ENCODE assay signal across 8 cellular contexts in the genomic region with DNA sequence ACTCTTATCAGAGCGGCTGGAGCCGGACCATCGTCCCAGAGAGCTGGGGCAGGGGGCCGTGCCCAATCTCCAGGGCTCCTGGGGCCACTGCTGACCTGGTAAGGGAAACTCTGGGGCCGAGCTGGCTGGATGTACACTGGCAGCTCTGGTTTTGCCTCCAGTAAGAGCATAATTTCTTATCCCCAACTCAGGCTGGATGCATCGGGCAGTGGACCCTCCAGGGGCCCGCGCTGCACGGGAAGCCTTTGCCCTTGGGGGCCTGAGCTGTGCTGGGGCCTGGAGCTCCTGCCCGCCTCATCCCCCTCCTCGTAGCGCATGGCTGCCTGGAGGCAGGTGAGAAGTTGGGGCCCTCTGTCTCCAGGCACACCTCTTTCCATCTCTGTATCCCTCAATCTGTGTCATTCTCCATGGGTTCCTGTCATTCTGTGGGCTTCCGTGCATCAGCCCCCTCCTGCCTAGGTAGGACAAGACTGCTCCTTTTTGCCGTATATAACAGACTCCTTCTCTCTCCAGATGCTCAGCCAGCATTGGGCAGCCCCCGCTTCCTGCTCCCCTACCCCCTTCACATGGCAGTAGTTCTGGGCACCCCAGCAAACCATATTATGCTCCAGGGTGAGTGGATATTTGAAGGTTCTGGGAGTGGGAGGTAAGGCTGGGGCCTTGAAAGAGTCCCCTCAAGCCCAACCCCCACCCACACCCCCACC. TPM values are rescaled to one million over a fixed set of nuclear protein-coding genes. Genes with fewer than 3 reads are reported as not detected.
A peak's percentile ranks its signal among the peaks of the same experiment; 100 is the strongest.
DNase-seq lines count a peak whose midpoint lies in the region; ATAC-seq and TF ChIP-seq lines count a peak whose summit lies in the region.

No MANE protein-coding gene starts in this region.

- in situ Hi-C loops in astrocyte of the spinal cord (cut with HindIII; ENCODE audit: low sequenced_read_pairs): no loop called here

- no peak for ATAC-seq in right lobe of liver

- TF ChIP-seq CTCF in astrocyte of the spinal cord (IDR thresholded peaks at IDR 0.05; ENCODE audit: low read depth, low read length) (no peak), right lobe of liver (IDR thresholded peaks at IDR 0.05) (no peak), tibial nerve (IDR thresholded peaks at IDR 0.05) (no peak)

- H3K36me3 ChIP-seq in right lobe of liver (peaks cover 0 to 37% (median 16%) of the 10 kb centered on the region in 4 donors), tibial nerve (peaks cover 0 to 51% (median 16%) of the 10 kb centered on the region in 3 donors)

- H3K4me1 Mint-ChIP-seq in activated T-cell treated with anti-CD3 and anti-CD28 coated beads, Interleukin-2, amount 50 U/mL, for 24 hours (ENCODE audit: low read depth): peaks cover 51% of the 10 kb centered on the region

- H3K27ac ChIP-seq in right lobe of liver (peak overlapping the region in 2 of 3 donors; percentile 99), tibial nerve (peak overlapping the region; percentile 88 to 97 (median 94))

- DNase-seq in activated T-cell treated with anti-CD3 and anti-CD28 coated beads, Interleukin-2, amount 50 U/mL, for 24 hours: no peak
- DNase-seq in activated T-cell treated with anti-CD3 and anti-CD28 coated beads for 4 hours (no peak), astrocyte of the spinal cord (ENCODE audit: low read depth, low spot score) (no peak), right lobe of liver (peak in 2 of 3 donors; percentile 36 to 50), tibial nerve (ENCODE audit: low spot score in 2 of 2) (no peak), NAMALWA (ENCODE audit: low spot score) (no peak), NCI-H526 treated with DMSO at 0.1 percent for 48 hours (lab: John Stamatoyannopoulos, UW) (no peak), HuH-7.5 (ENCODE audit: low spot score) (no peak)

- no peak for TF ChIP-seq POLR2A in right lobe of liver (IDR thresholded peaks at IDR 0.05)
- no peak for TF ChIP-seq POLR2A in tibial nerve (IDR thresholded peaks at IDR 0.05)

- intact Hi-C loops in right lobe of liver (cut with DNase I): no loop called here

- H3K27me3 ChIP-seq in right lobe of liver (no peaks in the 10 kb centered on the region), tibial nerve (no peaks in the 10 kb centered on the region)

- peaks cover 79% of the 10 kb centered on the region for H3K36me3 Mint-ChIP-seq in activated T-cell treated with anti-CD3 and anti-CD28 coated beads, Interleukin-2, amount 50 U/mL, for 24 hours (ENCODE audit: low read depth)

- peak overlapping the region; percentile 97 for H3K4me3 Mint-ChIP-seq in activated T-cell treated with anti-CD3 and anti-CD28 coated beads, Interleukin-2, amount 50 U/mL, for 24 hours

- TF ChIP-seq EP300 in tibial nerve (IDR thresholded peaks at IDR 0.05): no peak

- no peaks in the 10 kb centered on the region for H3K9me3 Mint-ChIP-seq in activated T-cell treated with anti-CD3 and anti-CD28 coated beads, Interleukin-2, amount 50 U/mL, for 24 hours

- H3K27ac Mint-ChIP-seq in activated T-cell treated with anti-CD3 and anti-CD28 coated beads, Interleukin-2, amount 50 U/mL, for 24 hours: peak overlapping the region; percentile 100

- H3K4me1 ChIP-seq in right lobe of liver: peaks cover 0 to 19% (median 8%) of the 10 kb centered on the region in 4 donors
- H3K4me1 ChIP-seq in tibial nerve: peaks cover 0 to 41% (median 16%) of the 10 kb centered on the region in 4 donors

- H3K9me3 ChIP-seq in right lobe of liver (no peaks in the 10 kb centered on the region), tibial nerve (no peaks in the 10 kb centered on the region)

- H3K4me3 ChIP-seq in astrocyte of the spinal cord (ENCODE audit: low read depth, low read length): peak overlapping the region; percentile 59
- peak overlapping the region; percentile 73 to 98 (median 81) for H3K4me3 ChIP-seq in right lobe of liver
- peak overlapping the region in 3 of 4 donors; percentile 59 to 77 (median 63) for H3K4me3 ChIP-seq in tibial nerve

- 90% methylated on average over 2 of the region's 15 CpGs for WGBS in right lobe of liver (ENCODE audit: insufficient coverage, low coverage, low lambda C conversion rate, missing lambda C conversion rate)
- 69 to 80% methylated on average over 10 to 14 of the region's 15 CpGs for WGBS in tibial nerve, 2 donors

- H3K27me3 Mint-ChIP-seq in activated T-cell treated with anti-CD3 and anti-CD28 coated beads, Interleukin-2, amount 50 U/mL, for 24 hours: no peaks in the 10 kb centered on the region

RNA-seq across cellular contexts. Expression of gene TMEM88, which starts 9.4 kb away (rescaled TPM):
- total RNA-seq in right lobe of liver (1 to 10 TPM in 4 of 6 experiments, under 1 TPM in 2; 0.74 to 2.4 (median 1.2) TPM), tibial nerve (10 to 100 TPM in 3 of 4 donors, 1 to 10 TPM in 1; 9.2 to 41.7 (median 25.6) TPM)

RNA-seq across cellular contexts. Expression of gene KDM6B, which starts 11.5 kb away (rescaled TPM):
- total RNA-seq in right lobe of liver (10 to 100 TPM in 4 of 6 experiments, 1 to 10 TPM in 2; 6.1 to 12.8 (median 10.9) TPM), tibial nerve (10 to 100 TPM in 2 of 4 donors, 1 to 10 TPM in 2; 7.5 to 10.8 (median 9.7) TPM)

RNA-seq across cellular contexts. Expression of gene NAA38, which starts 11.8 kb away (rescaled TPM):
- total RNA-seq in right lobe of liver (10 to 100 TPM; 27.2 to 43.0 (median 30.8) TPM), tibial nerve (100 to 1,000 TPM; 104 to 198 (median 167) TPM)

RNA-seq across cellular contexts. Expression of gene CYB5D1, which starts 12.3 kb away (rescaled TPM):
- total RNA-seq in right lobe of liver: 10 to 100 TPM in 1 of 6 experiments, 1 to 10 TPM in 5; 6.0 to 11.7 (median 7.4) TPM
- 10 to 100 TPM in 2 of 4 donors, 1 to 10 TPM in 2; 9.4 to 13.6 (median 11.1) TPM for total RNA-seq in tibial nerve

RNA-seq across cellular contexts. Expression of gene CHD3, which starts 43.1 kb away (rescaled TPM):
- 1 to 10 TPM; 3.2 to 7.2 (median 5.1) TPM for total RNA-seq in right lobe of liver
- total RNA-seq in tibial nerve: 100 to 1,000 TPM in 3 of 4 donors, 10 to 100 TPM in 1; 80.4 to 202 (median 125) TPM

Comparison
In these comparisons a context has a peak if more than half of its experiments do, and no peak if none do; other contexts are left out.
1. DNase-seq: peak in right lobe of liver (2 of 3); none in activated T-cell treated with anti-CD3 and anti-CD28 coated beads, Interleukin-2, amount 50 U/mL, for 24 hours (single experiment), activated T-cell treated with anti-CD3 and anti-CD28 coated beads for 4 hours (single experiment), astrocyte of the spinal cord (single experiment), tibial nerve (0 of 2), NAMALWA (single experiment), NCI-H526 treated with DMSO at 0.1 percent for 48 hours (single experiment) and HuH-7.5 (single experiment).
2. Peak in every context shown above with its lines, with median percentiles within 50 percentile points of each other: H3K4me3 ChIP-seq.